In the genomic region with DNA sequence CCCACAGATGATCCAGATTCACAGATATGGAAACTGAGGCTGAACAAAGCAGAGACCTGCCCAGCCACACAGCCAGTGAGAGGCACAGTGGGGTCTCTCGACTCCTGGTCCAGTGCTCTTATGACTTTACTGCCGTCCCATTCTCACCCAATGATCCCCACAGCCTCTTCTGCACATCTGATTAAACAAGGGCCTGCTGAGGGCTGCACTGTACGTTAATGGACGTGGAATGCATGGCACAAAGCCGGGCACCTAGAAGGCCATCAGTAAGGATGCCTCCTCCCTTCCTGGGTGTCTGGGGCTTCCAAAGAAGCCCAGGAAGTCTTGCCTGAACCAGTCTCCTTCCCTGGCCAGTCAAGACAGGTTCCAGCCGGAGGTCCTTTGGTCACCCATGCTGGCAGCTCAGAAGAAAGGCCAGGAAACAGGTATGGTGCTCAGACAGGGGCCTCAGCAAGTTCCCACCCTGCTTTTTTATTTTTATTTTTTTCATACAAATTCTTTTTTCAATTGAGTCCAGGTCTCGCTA, we compare ENCODE assay signal across 12 cellular contexts. TPM values are rescaled to one million over a fixed set of nuclear protein-coding genes. Genes with fewer than 3 reads are reported as not detected.
A peak's percentile ranks its signal among the peaks of the same experiment; 100 is the strongest.
DNase-seq lines count a peak whose midpoint lies in the region; ATAC-seq, FAIRE-seq and TF ChIP-seq lines count a peak whose summit lies in the region.
"Had no signal": no experiment of that assay in that cellular context is flagged by ENCODE, and none has a peak within 500 bp of the region (broad histone marks: within the 10 kb centered on the region; RNA-seq: fewer than 3 reads in every experiment).

No MANE protein-coding gene starts in this region.

- H4K91ac ChIP-seq in trophoblast cell (ENCODE audit: low read depth, low read length): no peak overlapping the region

- no peak overlapping the region for H3K23ac ChIP-seq in trophoblast cell (ENCODE audit: low read length)

- no peak overlapping the region for H3K18ac ChIP-seq in trophoblast cell (ENCODE audit: low read length)

- no peak overlapping the region for H4K12ac ChIP-seq in trophoblast cell (ENCODE audit: low read depth, low read length)

- H2AK5ac ChIP-seq in trophoblast cell (ENCODE audit: low read length): no peak overlapping the region

- H4K8ac ChIP-seq in trophoblast cell (ENCODE audit: low read depth, low read length): no peak overlapping the region

- peak; percentile 12 for FAIRE-seq in GM18507 (lab: Jason Lieb, UNC)

- no peak overlapping the region for H2BK120ac ChIP-seq in trophoblast cell (ENCODE audit: insufficient read depth, low read length, poor library complexity)

- in situ Hi-C loops in mammary epithelial cell (cut with MboI; ENCODE audit: low sequenced_read_pairs in 2 of 2): no loop called here

- no peak overlapping the region for H3K14ac ChIP-seq in trophoblast cell (ENCODE audit: low read length)

- H3K9me3 ChIP-seq in mammary epithelial cell (replicated peaks; ENCODE audit: insufficient read depth, low read length): no peaks in the 10 kb centered on the region
- no peaks in the 10 kb centered on the region for H3K9me3 ChIP-seq in psoas muscle
- H3K9me3 ChIP-seq in trophoblast cell (ENCODE audit: insufficient read depth, low read depth, low read length): no peaks in the 10 kb centered on the region
- H3K9me3 ChIP-seq: Caco-2 had no signal

- H3K79me2 ChIP-seq in mammary epithelial cell (ENCODE audit: insufficient read depth, low read length): peaks cover 51% of the 10 kb centered on the region
- H3K79me2 ChIP-seq in trophoblast cell (ENCODE audit: control insufficient read depth, insufficient read depth, low read length, poor library complexity): peaks cover 8% of the 10 kb centered on the region

- H3K4me3 ChIP-seq in mammary epithelial cell (replicated peaks in 1 of 3; ENCODE audit: insufficient read depth in 1 of 3, low read depth in 2 of 3, low read length in 3 of 3): peak overlapping the region; percentile 16 to 75 (median 30)
- H3K4me3 ChIP-seq in psoas muscle: peak overlapping the region; percentile 88
- H3K4me3 ChIP-seq in trophoblast cell (ENCODE audit: low read depth, low read length): no peak overlapping the region

- no peak for TF ChIP-seq CTCF in mammary epithelial cell (conservative IDR thresholded peaks at IDR 0.05 in 1 of 2, IDR thresholded peaks at IDR 0.05 in 1 of 2; ENCODE audit: extremely low read depth in 1 of 2, insufficient read depth in 1 of 2, low read depth in 1 of 2, low read length in 2 of 2)
- no peak for TF ChIP-seq CTCF in psoas muscle (IDR thresholded peaks at IDR 0.05)

- peak overlapping the region; percentile 14 for H2AFZ ChIP-seq in mammary epithelial cell (ENCODE audit: low read depth, low read length)
- no peak overlapping the region for H2AFZ ChIP-seq in trophoblast cell (ENCODE audit: insufficient read depth, low read length, poor library complexity)

- H3K36me3 ChIP-seq in mammary epithelial cell (ENCODE audit: insufficient read depth, low read length) (no peaks in the 10 kb centered on the region), psoas muscle (ENCODE audit: insufficient read depth in 1 of 2, low read depth in 1 of 2) (peaks cover 0 to 6% of the 10 kb centered on the region in 2 donors), trophoblast cell (ENCODE audit: control insufficient read depth in 1 of 2, insufficient read depth in 2 of 2, low read length in 2 of 2) (no peaks in the 10 kb centered on the region)

- H4K20me1 ChIP-seq in mammary epithelial cell (ENCODE audit: insufficient read depth, low read length): no peaks in the 10 kb centered on the region

- H3K4me2 ChIP-seq in mammary epithelial cell (ENCODE audit: insufficient read depth, low read depth, low read length): peak overlapping the region; percentile 83
- no peak overlapping the region for H3K4me2 ChIP-seq in trophoblast cell (ENCODE audit: low read length)

- ATAC-seq in psoas muscle (no peak), GM21367 (IDR thresholded peaks at IDR 0.05; ENCODE audit: unreplicated experiment) (no peak)

- WGBS in mammary epithelial cell (ENCODE audit: low coverage, missing lambda C conversion rate): 36% methylated on average over 7 of the region's 7 CpGs
- WGBS in psoas muscle, 3 donors: 66 to 86% (median 69%) methylated on average over 7 of the region's 7 CpGs
- no CpG with 5 or more reads among the region's 7 CpGs for WGBS in trophoblast cell (ENCODE audit: extremely low coverage, insufficient coverage, insufficient read length)

- H3K4ac ChIP-seq in trophoblast cell (ENCODE audit: low read depth, low read length): no peak overlapping the region

- H3K27ac ChIP-seq in mammary epithelial cell (ENCODE audit: insufficient read depth, low read depth, low read length): peak overlapping the region; percentile 43
- H3K27ac ChIP-seq in psoas muscle: peak overlapping the region; percentile 96
- no peak overlapping the region for H3K27ac ChIP-seq in trophoblast cell (ENCODE audit: low read depth, low read length)

- BruUV-seq in mammary epithelial cell (replicated peaks; lab: Mats Ljungman, UMichigan): no TSS peak

- peaks cover 16% of the 10 kb centered on the region for H3K79me1 ChIP-seq in trophoblast cell (ENCODE audit: low read length)

- CTCF ChIA-PET in mammary epithelial cell (lab: Charles Lee; ENCODE audit: low non-redundant PET): no interaction called here

- dilution Hi-C loops in mammary epithelial cell (cut with HindIII; ENCODE audit: low sequenced_read_pairs): no loop called here

- no peak overlapping the region for H2BK12ac ChIP-seq in trophoblast cell (ENCODE audit: low read length)

- no peaks in the 10 kb centered on the region for H3K27me3 ChIP-seq in mammary epithelial cell (ENCODE audit: insufficient read depth, low read length)
- H3K27me3 ChIP-seq in psoas muscle (ENCODE audit: insufficient read depth in 3 of 3, low read length in 2 of 3): no peaks in the 10 kb centered on the region
- H3K27me3 ChIP-seq in trophoblast cell (ENCODE audit: insufficient read depth, low read length): no peaks in the 10 kb centered on the region

- H2BK5ac ChIP-seq in trophoblast cell (ENCODE audit: low read depth, low read length, poor library complexity): no peak overlapping the region

- intact Hi-C loops in mammary epithelial cell (cut with micrococcal nuclease) (loop anchor here (5.0 kb wide), 1 partner anchor 34 kb away; no protein-coding TSS in a partner anchor), psoas muscle (cut with DNase I) (loop anchor here in 1 of 2 donors (2.0 kb wide), 1 partner anchor 25 kb away; no protein-coding TSS in a partner anchor)

- H3K4me1 ChIP-seq in mammary epithelial cell (ENCODE audit: insufficient read depth, low read length) (peaks cover 37% of the 10 kb centered on the region), psoas muscle (peaks cover 68% of the 10 kb centered on the region), trophoblast cell (ENCODE audit: control insufficient read depth in 1 of 2, insufficient read depth in 2 of 2, low read length in 2 of 2) (peaks cover 19 to 22% of the 10 kb centered on the region in 2 experiments)

- DNase-seq in GM18507 (ENCODE audit: extremely low spot score, insufficient read length, low read depth) (no peak), mammary epithelial cell (peak; percentile 66), psoas muscle (peak in 1 of 2 donors; percentile 12), trophoblast cell (no peak), RKO (ENCODE audit: low spot score) (no peak)
- DNase-seq: activated CD8-positive, alpha-beta memory T cell treated with anti-CD3 and anti-CD28 coated beads for 24 hours; Caco-2; Kasumi-1; midbrain; NCI-H2081 treated with DMSO at 0.1 percent for 48 hours; OCI-M1 had no signal

- H3K9ac ChIP-seq in mammary epithelial cell (ENCODE audit: insufficient read depth, low read length) (no peak overlapping the region), trophoblast cell (ENCODE audit: low read length) (no peak overlapping the region)

RNA-seq across cellular contexts. Expression of a gene that starts 3.8 kb away (rescaled TPM):
- total RNA-seq in mammary epithelial cell: 10 to 100 TPM; 25.9 to 29.0 TPM
- polyA plus RNA-seq in mammary epithelial cell: 10.9 TPM
- 10.8 TPM for polyA minus RNA-seq in mammary epithelial cell
- 10 to 100 TPM; 35.4 to 64.3 (median 39.8) TPM for total RNA-seq in psoas muscle
- 10 to 100 TPM; 16.1 to 65.2 (median 51.6) TPM for polyA plus RNA-seq in psoas muscle
- 25.4 and 27.9 TPM in 2 replicates for polyA plus RNA-seq in trophoblast cell (2013)

RNA-seq across cellular contexts. Expression of a gene that starts 15.6 kb away (rescaled TPM):
- total RNA-seq in mammary epithelial cell (not detected), psoas muscle (not detected)
- polyA plus RNA-seq in mammary epithelial cell (not detected), psoas muscle (1 to 10 TPM in 1 of 3 donors, under 1 TPM in 1, not detected in 1; 0.48 to 1.0 TPM)
- polyA minus RNA-seq in mammary epithelial cell: not detected
- 14.2 and 17.6 TPM in 2 replicates for polyA plus RNA-seq in trophoblast cell (2013)

RNA-seq across cellular contexts. Expression of a gene that starts 48.1 kb away (rescaled TPM):
- total RNA-seq in mammary epithelial cell (1 to 10 TPM; 1.3 to 4.8 TPM), psoas muscle (1 to 10 TPM; 4.0 to 6.5 (median 5.4) TPM)
- polyA plus RNA-seq in mammary epithelial cell (2.2 TPM), psoas muscle (1 to 10 TPM; 4.0 to 6.8 (median 4.5) TPM)
- not detected for polyA minus RNA-seq in mammary epithelial cell
- 3.6 and 4.1 TPM in 2 replicates for polyA plus RNA-seq in trophoblast cell (2013)

RNA-seq across cellular contexts. Expression of a gene that starts 49.0 kb away (rescaled TPM):
- 1 to 10 TPM; 1.5 to 1.7 TPM for total RNA-seq in mammary epithelial cell
- 0.25 TPM for polyA plus RNA-seq in mammary epithelial cell
- polyA minus RNA-seq in mammary epithelial cell: not detected
- total RNA-seq in psoas muscle: under 1 TPM in 3 of 4 donors, not detected in 1; 0.46 to 0.92 (median 0.80) TPM
- under 1 TPM in 2 of 3 donors, not detected in 1; 0.49 to 0.70 TPM for polyA plus RNA-seq in psoas muscle
- 0.29 and 0.36 TPM in 2 replicates for polyA plus RNA-seq in trophoblast cell (2013)

RNA-seq across cellular contexts. Expression of a gene that starts 55.9 kb away (rescaled TPM):
- total RNA-seq in mammary epithelial cell (100 to 1,000 TPM in 1 of 2 donors, 10 to 100 TPM in 1; 59.7 to 175 TPM), psoas muscle (100 to 1,000 TPM; 156 to 181 (median 168) TPM)
- polyA plus RNA-seq in mammary epithelial cell (485 TPM), psoas muscle (100 to 1,000 TPM; 240 to 403 (median 305) TPM)
- 153 TPM for polyA minus RNA-seq in mammary epithelial cell
- 214 and 233 TPM in 2 replicates for polyA plus RNA-seq in trophoblast cell (2013)
